Comparison of ENCODE assay signal across 13 cellular contexts in the genomic region with DNA sequence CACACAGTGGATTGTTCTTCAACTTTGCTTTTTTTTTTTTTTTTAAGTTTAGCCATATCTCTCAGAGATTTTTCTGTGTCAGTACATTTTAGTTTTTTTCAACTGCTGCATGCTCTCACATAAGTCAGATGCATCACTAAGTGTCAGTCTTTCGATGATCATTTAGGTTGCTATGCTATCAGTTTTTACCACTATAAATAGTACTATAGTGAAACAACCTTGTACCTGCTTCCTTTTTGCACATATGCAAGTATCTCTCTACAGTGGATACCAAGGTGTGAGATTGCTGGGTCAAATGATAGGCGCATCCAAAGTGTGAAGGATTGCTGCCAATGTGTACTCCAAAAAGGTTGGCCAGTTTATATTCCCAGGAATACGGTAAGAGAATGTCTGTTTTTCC. TPM values are rescaled to one million over a fixed set of nuclear protein-coding genes. Genes with fewer than 3 reads are reported as not detected.
A peak's percentile ranks its signal among the peaks of the same experiment; 100 is the strongest.
DNase-seq lines count a peak whose midpoint lies in the region; ATAC-seq and TF ChIP-seq lines count a peak whose summit lies in the region.
"Had no signal": no experiment of that assay in that cellular context is flagged by ENCODE, and none has a peak within 500 bp of the region (broad histone marks: within the 10 kb centered on the region; RNA-seq: fewer than 3 reads in every experiment).

No MANE protein-coding gene starts in this region.

- no peaks in the 10 kb centered on the region for H3K36me3 ChIP-seq in suprapubic skin

- no peaks in the 10 kb centered on the region for H3K27me3 ChIP-seq in suprapubic skin

- peaks cover 21% of the 10 kb centered on the region for H3K4me1 ChIP-seq in suprapubic skin

- TF ChIP-seq CTCF in suprapubic skin (IDR thresholded peaks at IDR 0.05) = no peak

- H3K9me3 ChIP-seq in suprapubic skin = no peaks in the 10 kb centered on the region

- CTCF ChIA-PET in activated naive CD4-positive, alpha-beta T cell treated with anti-CD3 and anti-CD28 coated beads, Interleukin-2, amount 10 ng/mL, durations not matched to agents 7 days and 5 days (lab: Charles Lee) = interaction anchor here (1.3 kb wide), 1 partner anchor 29 kb away, joined by 4 read pairs; no protein-coding TSS in a partner anchor

- H3K36me3 Mint-ChIP-seq in activated naive CD4-positive, alpha-beta T cell treated with anti-CD3 and anti-CD28 coated beads, Interleukin-2, amount 10 ng/mL, durations not matched to agents 7 days and 5 days = no peaks in the 10 kb centered on the region

- no peak overlapping the region for H3K4me3 Mint-ChIP-seq in activated naive CD4-positive, alpha-beta T cell treated with anti-CD3 and anti-CD28 coated beads, Interleukin-2, amount 10 ng/mL, durations not matched to agents 7 days and 5 days
- H3K4me3 Mint-ChIP-seq: activated CD4-positive, alpha-beta T cell treated with anti-CD3 and anti-CD28 coated beads for 36 hours; activated naive CD8-positive, alpha-beta T cell had no signal

- WGBS in suprapubic skin = 93% methylated on average over 3 of the region's 3 CpGs

- H3K9me3 Mint-ChIP-seq in activated naive CD4-positive, alpha-beta T cell treated with anti-CD3 and anti-CD28 coated beads, Interleukin-2, amount 10 ng/mL, durations not matched to agents 7 days and 5 days = no peaks in the 10 kb centered on the region

- no peak for TF ChIP-seq EP300 in suprapubic skin (IDR thresholded peaks at IDR 0.05)

- no peak overlapping the region for H3K4me3 ChIP-seq in suprapubic skin

- no peaks in the 10 kb centered on the region for H3K27me3 Mint-ChIP-seq in activated naive CD4-positive, alpha-beta T cell treated with anti-CD3 and anti-CD28 coated beads, Interleukin-2, amount 10 ng/mL, durations not matched to agents 7 days and 5 days
- H3K27me3 Mint-ChIP-seq: activated CD4-positive, alpha-beta T cell treated with anti-CD3 and anti-CD28 coated beads for 36 hours; activated naive CD8-positive, alpha-beta T cell had no signal

- no peak for DNase-seq in epithelial cell of prostate (ENCODE audit: low read depth, low spot score)
- no peak for DNase-seq in activated naive CD4-positive, alpha-beta T cell treated with anti-CD3 and anti-CD28 coated beads, Interleukin-2, amount 10 ng/mL, durations not matched to agents 7 days and 5 days
- no peak for DNase-seq in activated naive CD4-positive, alpha-beta T cell treated with Interleukin-2 at 50 U/mL for 16 hours
- no peak for DNase-seq in COR-L47 (lab: John Stamatoyannopoulos, UW)
- DNase-seq in suprapubic skin (ENCODE audit: low spot score in 2 of 2) = no peak
- DNase-seq: hippocampal formation, NCI-H2081 treated with DMSO at 0.1 percent for 48 hours, right cardiac atrium had no signal

- ATAC-seq in GM18519 (IDR thresholded peaks at IDR 0.05; ENCODE audit: low FRiP score, unreplicated experiment) (peak; percentile 63), GM21515 (IDR thresholded peaks at IDR 0.05; ENCODE audit: unreplicated experiment) (peak; percentile 57), HG03066 (IDR thresholded peaks at IDR 0.05; ENCODE audit: low read depth, unreplicated experiment) (peak; percentile 66)

- peak overlapping the region; percentile 73 for H3K27ac ChIP-seq in epithelial cell of prostate
- H3K27ac ChIP-seq in suprapubic skin = no peak overlapping the region

- TF ChIP-seq POLR2A in suprapubic skin (IDR thresholded peaks at IDR 0.05) = no peak

- H3K27ac Mint-ChIP-seq in activated naive CD4-positive, alpha-beta T cell treated with anti-CD3 and anti-CD28 coated beads, Interleukin-2, amount 10 ng/mL, durations not matched to agents 7 days and 5 days = no peak overlapping the region
- H3K27ac Mint-ChIP-seq: activated CD4-positive, alpha-beta T cell treated with anti-CD3 and anti-CD28 coated beads for 36 hours; activated naive CD8-positive, alpha-beta T cell had no signal

- peaks cover 16% of the 10 kb centered on the region for H3K4me1 Mint-ChIP-seq in activated naive CD4-positive, alpha-beta T cell treated with anti-CD3 and anti-CD28 coated beads, Interleukin-2, amount 10 ng/mL, durations not matched to agents 7 days and 5 days

RNA-seq across cellular contexts. Expression of gene MAP4K3, which starts 33.5 kb away (rescaled TPM):
- total RNA-seq in suprapubic skin = 10 to 100 TPM; 26.3 to 59.9 (median 37.8) TPM
